In genomic region chr18:48975221-48975816, GRCh38 we compare ENCODE assay signal across 8 cellular contexts. TPM values are rescaled to one million over a fixed set of nuclear protein-coding genes. Genes with fewer than 3 reads are reported as not detected.
DNase-seq lines count a peak whose midpoint lies in the region; ATAC-seq and TF ChIP-seq lines count a peak whose summit lies in the region.

No MANE protein-coding gene starts in this region.

- H4K20me1 ChIP-seq in BLaER1 treated with 17β-estradiol and CSF1 and Interleukin-3, amounts not matched to agents 10 nM and 100 nM: peaks cover 0 to 3% (median 0%) of the 10 kb centered on the region in 11 experiments; a peak in 1 of 22 replicates
- no peaks in the 10 kb centered on the region for H4K20me1 ChIP-seq in GM23338 (replicated peaks; ENCODE audit: insufficient read depth)

- no peaks in the 10 kb centered on the region for H3K36me3 ChIP-seq in BLaER1 treated with 17β-estradiol and CSF1 and Interleukin-3, amounts not matched to agents 10 nM and 100 nM
- H3K36me3 ChIP-seq in GM23338 (ENCODE audit: insufficient read depth): no peaks in the 10 kb centered on the region

- peak overlapping the region; percentile 80 for H2AFZ ChIP-seq in GM23338

- H3K4me3 Mint-ChIP-seq in GM23338 (peak overlapping the region; percentile 82), T-cell (peak overlapping the region; percentile 57 to 80 (median 73))

- peak overlapping the region; percentile 34 to 81 (median 73); a peak in 19 of 22 replicates for H3K9ac ChIP-seq in BLaER1 treated with 17β-estradiol and CSF1 and Interleukin-3, amounts not matched to agents 10 nM and 100 nM

- CTCF ChIA-PET in T-cell (lab: Charles Lee): interaction anchor here in 1 of 2 donors (1.0 kb wide), 1 partner anchor 23 kb away, joined by 4 read pairs; no protein-coding TSS in a partner anchor

- H3K9me3 ChIP-seq in BLaER1 treated with 17β-estradiol and CSF1 and Interleukin-3, amounts not matched to agents 10 nM and 100 nM (replicated peaks in 1 of 11): no peaks in the 10 kb centered on the region

- POLR2A ChIA-PET in T-cell (lab: Charles Lee): interaction anchor here in 1 of 2 donors (0.5 to 0.6 kb wide), 2 partner anchors 16 to 36 kb away, joined by 3 to 4 read pairs; no protein-coding TSS in a partner anchor

- H3K4me2 ChIP-seq in BLaER1 treated with 17β-estradiol and CSF1 and Interleukin-3, amounts not matched to agents 10 nM and 100 nM: peak overlapping the region; percentile 79 to 100 (median 99)
- H3K4me2 ChIP-seq in GM23338: peak overlapping the region; percentile 93

- no peak for TF ChIP-seq CTCF in GM23338 (conservative IDR thresholded peaks at IDR 0.05; ENCODE audit: low read depth in 2 of 2)

- H3K36me3 Mint-ChIP-seq in GM23338 (ENCODE audit: low read depth) (no peaks in the 10 kb centered on the region), T-cell (no peaks in the 10 kb centered on the region)

- peaks cover 31% of the 10 kb centered on the region for H3K4me1 Mint-ChIP-seq in GM23338
- peaks cover 12 to 18% (median 12%) of the 10 kb centered on the region in 3 donors for H3K4me1 Mint-ChIP-seq in T-cell

- peak; percentile 30 for ATAC-seq in GM23338
- ATAC-seq in T-cell (replicated peaks in 1 of 4): peak; percentile 9 to 30 (median 14)
- peak; percentile 57 for ATAC-seq in Right ventricle myocardium superior (ENCODE audit: poor library complexity)
- ATAC-seq in sciatic nerve: peak; percentile 35
- no peak for ATAC-seq in HG02610 (IDR thresholded peaks at IDR 0.05; ENCODE audit: unreplicated experiment)

- peak overlapping the region in 8 of 11 experiments; percentile 27 to 56 (median 50); a peak in 13 of 22 replicates for H3K27ac ChIP-seq in BLaER1 treated with 17β-estradiol and CSF1 and Interleukin-3, amounts not matched to agents 10 nM and 100 nM
- H3K27ac ChIP-seq in GM23338 (ENCODE audit: low read depth): no peak overlapping the region

- peak overlapping the region; percentile 73 to 85 (median 76) for H3K4me3 ChIP-seq in BLaER1 treated with 17β-estradiol and CSF1 and Interleukin-3, amounts not matched to agents 10 nM and 100 nM
- peak overlapping the region; percentile 66 for H3K4me3 ChIP-seq in GM23338

- no peak for DNase-seq in GM23338 (ENCODE audit: low spot score)
- DNase-seq in T-cell: peak in 1 of 34 experiments; percentile 17
- peak; percentile 62 for DNase-seq in Right ventricle myocardium superior
- DNase-seq in sciatic nerve (ENCODE audit: low spot score): no peak
- no peak for DNase-seq in dedifferentiated amniotic fluid mesenchymal stem cell (ENCODE audit: extremely low spot score)
- no peak for DNase-seq in NCI-H2081 treated with DMSO at 0.1 percent for 48 hours (lab: John Stamatoyannopoulos, UW)

- H3K9me2 ChIP-seq in GM23338 (ENCODE audit: insufficient read depth): no peaks in the 10 kb centered on the region; the same call in 1 of the 2 replicates

- no peaks in the 10 kb centered on the region for H3K79me2 ChIP-seq in GM23338 (replicated peaks; ENCODE audit: insufficient read depth)

- peaks cover 41% of the 10 kb centered on the region for H3K27me3 Mint-ChIP-seq in GM23338 (ENCODE audit: insufficient read depth, low read depth, poor library complexity)
- peaks cover 13 to 25% of the 10 kb centered on the region in 2 donors for H3K27me3 Mint-ChIP-seq in T-cell

- H3K27ac Mint-ChIP-seq in GM23338 (no peak overlapping the region; the same call in 1 of the 2 replicates), T-cell (no peak overlapping the region)

- peaks cover 43 to 52% (median 50%) of the 10 kb centered on the region in 11 experiments for H3K27me3 ChIP-seq in BLaER1 treated with 17β-estradiol and CSF1 and Interleukin-3, amounts not matched to agents 10 nM and 100 nM
- H3K27me3 ChIP-seq in GM23338 (ENCODE audit: insufficient read depth): peaks cover 34% of the 10 kb centered on the region

- peaks cover 12 to 26% (median 19%) of the 10 kb centered on the region in 10 experiments; a peak in 19 of 20 replicates for H3K4me1 ChIP-seq in BLaER1 treated with 17β-estradiol and CSF1 and Interleukin-3, amounts not matched to agents 10 nM and 100 nM
- peaks cover 29% of the 10 kb centered on the region for H3K4me1 ChIP-seq in GM23338 (ENCODE audit: insufficient read depth)

- H3K9me3 Mint-ChIP-seq in GM23338 (no peaks in the 10 kb centered on the region; the same call in 1 of the 3 replicates), T-cell (no peaks in the 10 kb centered on the region)

- intact Hi-C loops in Right ventricle myocardium superior (cut with DNase I): no loop called here
- intact Hi-C loops in sciatic nerve (cut with DNase I): no loop called here

- H3F3A ChIP-seq in GM23338 (replicated peaks; ENCODE audit: low read depth): 0 out of 2 replicates have a peak, but pooled peaks cover 3% of the 10 kb centered on the region

TF ChIP-seq in GM23338, 12 proteins besides CTCF, POLR2A, EP300 and RAD21:
- peak; percentile 13; the same call in 1 of the 2 replicates for TF ChIP-seq CREB1 (CRISPR knock-in tag; IDR thresholded peaks at IDR 0.05; ENCODE audit: low read depth)
- TF ChIP-seq JUNB (IDR thresholded peaks at IDR 0.05; ENCODE audit: unreplicated experiment): no peak
- TF ChIP-seq STAT1 (IDR thresholded peaks at IDR 0.05; ENCODE audit: unreplicated experiment): no peak

RNA-seq across cellular contexts. Expression of gene SMAD7, which starts 24.6 kb away (rescaled TPM):
- total RNA-seq in GM23338 (2014; rRNA removed; shearing (Covaris generic)): 28.8 and 29.8 TPM in 2 replicates
- 11.8 and 12.0 TPM in 2 replicates for polyA plus RNA-seq in GM23338 (2016; fragmentation: Nextera tagmentation; extraction: Ambion mirVana)
- 100 to 1,000 TPM in 1 of 5 donors, 10 to 100 TPM in 4; 28.5 to 138 (median 57.7) TPM for total RNA-seq in T-cell
- total RNA-seq in Right ventricle myocardium superior: 14.0 TPM
- 44.0 TPM for total RNA-seq in sciatic nerve
